In the genomic region with DNA sequence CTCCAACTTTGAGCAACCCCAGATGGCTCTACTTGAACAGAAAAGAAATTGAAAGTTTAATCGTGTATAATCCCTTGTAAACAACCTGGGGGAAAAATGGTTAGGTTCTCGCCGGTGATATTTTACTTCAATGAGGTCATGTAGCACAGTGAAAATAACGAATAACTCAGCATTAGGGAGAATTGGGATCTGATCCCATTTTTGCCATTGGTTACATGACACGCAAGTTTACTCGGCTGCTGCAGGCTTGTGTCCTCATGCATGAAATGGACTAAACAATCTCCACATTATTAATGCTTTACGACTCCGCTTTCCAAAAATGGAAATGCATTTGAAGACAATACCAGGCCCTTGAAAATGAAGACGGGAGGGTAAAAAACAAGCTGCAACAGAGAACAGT, we compare ENCODE assay signal across 1 cellular context.
TF ChIP-seq lines count a peak whose summit lies in the region.

No MANE protein-coding gene starts in this region.

TF ChIP-seq in SK-N-SH treated with all-trans-retinoic acid at 6 μM for 48 hours, 23 proteins besides CTCF, POLR2A, EP300 and RAD21 (continued from another document):
- TF ChIP-seq, protein P1, sequence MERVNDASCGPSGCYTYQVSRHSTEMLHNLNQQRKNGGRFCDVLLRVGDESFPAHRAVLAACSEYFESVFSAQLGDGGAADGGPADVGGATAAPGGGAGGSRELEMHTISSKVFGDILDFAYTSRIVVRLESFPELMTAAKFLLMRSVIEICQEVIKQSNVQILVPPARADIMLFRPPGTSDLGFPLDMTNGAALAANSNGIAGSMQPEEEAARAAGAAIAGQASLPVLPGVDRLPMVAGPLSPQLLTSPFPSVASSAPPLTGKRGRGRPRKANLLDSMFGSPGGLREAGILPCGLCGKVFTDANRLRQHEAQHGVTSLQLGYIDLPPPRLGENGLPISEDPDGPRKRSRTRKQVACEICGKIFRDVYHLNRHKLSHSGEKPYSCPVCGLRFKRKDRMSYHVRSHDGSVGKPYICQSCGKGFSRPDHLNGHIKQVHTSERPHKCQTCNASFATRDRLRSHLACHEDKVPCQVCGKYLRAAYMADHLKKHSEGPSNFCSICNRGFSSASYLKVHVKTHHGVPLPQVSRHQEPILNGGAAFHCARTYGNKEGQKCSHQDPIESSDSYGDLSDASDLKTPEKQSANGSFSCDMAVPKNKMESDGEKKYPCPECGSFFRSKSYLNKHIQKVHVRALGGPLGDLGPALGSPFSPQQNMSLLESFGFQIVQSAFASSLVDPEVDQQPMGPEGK (CRISPR knock-in tag; IDR thresholded peaks at IDR 0.05; ENCODE audit: borderline replicate concordance) = no peak
- TF ChIP-seq RARB (CRISPR knock-in tag; IDR thresholded peaks at IDR 0.05) (no peak), ZNF8 (CRISPR knock-in tag; IDR thresholded peaks at IDR 0.05) (no peak), ZNF565 (CRISPR knock-in tag; conservative IDR thresholded peaks at IDR 0.05; ENCODE audit: low read depth) (no peak), SNAI2 (CRISPR knock-in tag; IDR thresholded peaks at IDR 0.05) (no peak), ZFP30 (CRISPR knock-in tag; IDR thresholded peaks at IDR 0.05) (no peak), GLIS3 (CRISPR knock-in tag; IDR thresholded peaks at IDR 0.05) (no peak)
